Comparison of ENCODE assay signal across 8 cellular contexts in the genomic region with DNA sequence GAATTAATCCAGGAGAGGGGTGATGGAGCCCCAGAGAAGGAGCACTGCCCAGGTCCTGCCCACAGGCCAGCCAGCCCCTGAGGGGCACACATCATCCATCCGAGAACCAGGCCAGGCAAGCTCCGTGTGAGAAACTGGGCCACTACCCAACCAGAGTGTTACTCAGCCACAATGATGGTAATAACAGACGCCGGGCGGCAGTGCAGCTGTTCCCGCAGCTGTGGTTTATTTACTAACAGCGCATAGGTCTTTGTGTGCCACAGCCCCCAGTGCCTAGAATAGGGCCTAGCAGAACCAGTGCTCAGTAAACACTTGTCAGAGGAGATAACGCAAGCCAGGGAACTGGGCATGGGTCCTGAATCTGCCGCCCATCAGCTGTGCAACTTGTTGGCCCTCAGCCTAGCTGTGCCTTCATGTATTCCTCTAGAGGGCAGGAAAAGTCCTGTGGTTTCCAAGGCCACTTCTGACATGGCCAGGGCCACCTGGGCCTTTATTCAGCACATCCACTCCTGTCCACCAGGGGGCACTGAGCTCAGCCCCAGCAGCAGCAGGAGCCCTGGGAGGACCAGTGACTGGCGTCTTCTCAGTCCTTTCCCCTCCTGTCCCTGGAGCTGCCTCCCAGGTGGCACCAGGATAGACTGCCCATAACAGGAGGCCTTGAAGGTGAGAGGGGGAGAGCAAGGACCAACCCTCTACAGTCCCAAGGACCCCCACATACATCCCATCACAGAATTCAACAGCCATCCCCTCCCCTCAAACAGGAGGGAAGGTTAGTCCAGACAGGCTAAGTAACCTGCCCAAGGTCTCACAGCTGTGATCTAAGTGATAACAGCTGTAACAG. TPM values are rescaled to one million over a fixed set of nuclear protein-coding genes. Genes with fewer than 3 reads are reported as not detected.
DNase-seq lines count a peak whose midpoint lies in the region; ATAC-seq and TF ChIP-seq lines count a peak whose summit lies in the region.

No MANE protein-coding gene starts in this region.

- peaks cover 15% of the 10 kb centered on the region; the same call in 1 of the 2 replicates for H4K20me1 ChIP-seq in OCI-LY3 (ENCODE audit: insufficient read depth, low read length)

- no peak for DNase-seq in BJ (ENCODE audit: low read depth)
- DNase-seq in HEK293T (ENCODE audit: extremely low spot score): peak; percentile 79
- DNase-seq in activated T-cell treated with anti-CD3 and anti-CD28 coated beads for 24 hours (ENCODE audit: low read depth): peak; percentile 62
- peak; percentile 80 for DNase-seq in transverse colon

- peak; percentile 46 for ATAC-seq in esophagus mucosa
- ATAC-seq in GM21737 (IDR thresholded peaks at IDR 0.05; ENCODE audit: unreplicated experiment): no peak

- H3K79me2 ChIP-seq in OCI-LY3 (ENCODE audit: low read length): peaks cover 16% of the 10 kb centered on the region

- peaks cover 32% of the 10 kb centered on the region for H3K4me1 ChIP-seq in OCI-LY3 (ENCODE audit: low read length)
- peaks cover 28% of the 10 kb centered on the region for H3K4me1 ChIP-seq in neuron (ENCODE audit: insufficient read depth, low read length)
- peaks cover 28 to 49% (median 35%) of the 10 kb centered on the region in 4 donors for H3K4me1 ChIP-seq in transverse colon

- H3K4me2 ChIP-seq in OCI-LY3 (ENCODE audit: low read length): peak overlapping the region; percentile 13; the same call in 1 of the 2 replicates

- in situ Hi-C loops in transverse colon (cut with MboI; ENCODE audit: low pct_ligation_motif_present in 1 of 4, low pct_unique_long_range_greater_than_20kb in 1 of 4, low sequenced_read_pairs in 3 of 4): loop anchor here in 1 of 4 donors (25.0 kb wide), 1 partner anchor 153 kb away; a partner anchor contains a TSS

- POLR2A ChIA-PET in BJ (lab: Charles Lee): interaction anchor here (0.6 to 1.0 kb wide), 2 partner anchors 184 to 188 kb away, joined by 3 to 23 read pairs; a partner anchor contains a TSS
- POLR2A ChIA-PET in HEK293T (lab: Yijun Ruan, JAX): interaction anchor here (0.6 to 1.9 kb wide), 7 partner anchors 8 to 146 kb away, joined by 3 to 13 read pairs (median 4); a partner anchor contains a TSS

- no peak overlapping the region for H3K9ac ChIP-seq in OCI-LY3 (ENCODE audit: low read length)

- no peak overlapping the region for H3K4me3 ChIP-seq in BJ (ENCODE audit: low read depth, low read length)
- no peak overlapping the region for H3K4me3 ChIP-seq in OCI-LY3 (ENCODE audit: low read length)
- peak overlapping the region; percentile 68 for H3K4me3 ChIP-seq in neuron (ENCODE audit: low read length)
- no peak overlapping the region for H3K4me3 ChIP-seq in transverse colon

- H3K27me3 ChIP-seq in BJ (ENCODE audit: control insufficient read depth, insufficient read depth, low read length): no peaks in the 10 kb centered on the region
- H3K27me3 ChIP-seq in OCI-LY3 (ENCODE audit: low read depth, low read length): no peaks in the 10 kb centered on the region
- H3K27me3 ChIP-seq in neuron (ENCODE audit: insufficient read depth, low read length): no peaks in the 10 kb centered on the region
- H3K27me3 ChIP-seq in transverse colon: no peaks in the 10 kb centered on the region

- CTCF ChIA-PET in BJ (lab: Yijun Ruan, JAX): interaction anchor here (0.6 to 6.8 kb wide), 40 partner anchors 8 to 237 kb away, joined by 3 to 38 read pairs (median 4); a partner anchor contains a TSS
- CTCF ChIA-PET in HEK293T (lab: Yijun Ruan, JAX): interaction anchor here (0.6 to 3.0 kb wide), 23 partner anchors 9 to 395 kb away, joined by 3 to 35 read pairs (median 4); a partner anchor contains a TSS

- TF ChIP-seq POLR2A in transverse colon (IDR thresholded peaks at IDR 0.05): no peak

- intact Hi-C loops in transverse colon (cut with DNase I; ENCODE audit: low total_unique reads): loop anchor here (10.0 kb wide), 1 partner anchor 145 kb away; no protein-coding TSS in a partner anchor

- TF ChIP-seq EP300 in transverse colon (IDR thresholded peaks at IDR 0.05; ENCODE audit: low read depth): no peak

- no peak overlapping the region for H3K27ac ChIP-seq in OCI-LY3 (ENCODE audit: low read length)
- H3K27ac ChIP-seq in transverse colon: peak overlapping the region in 2 of 4 donors; percentile 49 to 69

- TF ChIP-seq CTCF in BJ (IDR thresholded peaks at IDR 0.05; ENCODE audit: insufficient read depth, low read depth, low read length) (peak; percentile 91), OCI-LY3 (IDR thresholded peaks at IDR 0.05; ENCODE audit: low read depth, low read length) (peak; percentile 81), transverse colon (IDR thresholded peaks at IDR 0.05) (peak; percentile 81 to 87 (median 86))

- no peak overlapping the region for H2AFZ ChIP-seq in OCI-LY3 (ENCODE audit: low read depth, low read length)
- H2AFZ ChIP-seq in neuron (ENCODE audit: low read depth, low read length): no peak overlapping the region

- H3K36me3 ChIP-seq in BJ (ENCODE audit: control insufficient read depth, insufficient read depth, low read length): peaks cover 12% of the 10 kb centered on the region
- H3K36me3 ChIP-seq in OCI-LY3 (replicated peaks; ENCODE audit: low read depth, low read length): peaks cover 21% of the 10 kb centered on the region
- H3K36me3 ChIP-seq in neuron (ENCODE audit: insufficient read depth, low read length): peaks cover 38% of the 10 kb centered on the region
- H3K36me3 ChIP-seq in transverse colon: no peaks in the 10 kb centered on the region

- 51% methylated on average over 10 of the region's 10 CpGs; no CpG with 5 or more reads in 1 of the 2 donors for WGBS in transverse colon (ENCODE audit: low coverage in 1 of 2), 2 donors

- H3K9me3 ChIP-seq in OCI-LY3 (ENCODE audit: insufficient read depth, low read length) (no peaks in the 10 kb centered on the region), neuron (ENCODE audit: low read length) (no peaks in the 10 kb centered on the region), transverse colon (no peaks in the 10 kb centered on the region)

TF ChIP-seq in HEK293T, 16 proteins besides CTCF, POLR2A, EP300 and RAD21:
- TF ChIP-seq HDGF (IDR thresholded peaks at IDR 0.05; ENCODE audit: borderline replicate concordance) (0 out of 2 replicates have a peak, but pooled peaks have one; percentile 43), ARNT (IDR thresholded peaks at IDR 0.05) (peak; percentile 46; the same call in 1 of the 2 replicates), SUZ12 (IDR thresholded peaks at IDR 0.05) (no peak), LEF1 (IDR thresholded peaks at IDR 0.05; ENCODE audit: borderline replicate concordance) (peak; percentile 8; the same call in 1 of the 2 replicates)
- TF ChIP-seq, protein P1, sequence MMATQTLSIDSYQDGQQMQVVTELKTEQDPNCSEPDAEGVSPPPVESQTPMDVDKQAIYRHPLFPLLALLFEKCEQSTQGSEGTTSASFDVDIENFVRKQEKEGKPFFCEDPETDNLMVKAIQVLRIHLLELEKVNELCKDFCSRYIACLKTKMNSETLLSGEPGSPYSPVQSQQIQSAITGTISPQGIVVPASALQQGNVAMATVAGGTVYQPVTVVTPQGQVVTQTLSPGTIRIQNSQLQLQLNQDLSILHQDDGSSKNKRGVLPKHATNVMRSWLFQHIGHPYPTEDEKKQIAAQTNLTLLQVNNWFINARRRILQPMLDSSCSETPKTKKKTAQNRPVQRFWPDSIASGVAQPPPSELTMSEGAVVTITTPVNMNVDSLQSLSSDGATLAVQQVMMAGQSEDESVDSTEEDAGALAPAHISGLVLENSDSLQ (IDR thresholded peaks at IDR 0.05): 0 out of 2 replicates have a peak, but pooled peaks have one; percentile 15

RNA-seq across cellular contexts. Expression of a gene that starts 2.1 kb away (rescaled TPM):
- 11.8 and 18.1 TPM in 2 replicates for polyA plus RNA-seq in BJ (2011; rRNA removed)
- 4.2 and 5.2 TPM in 2 replicates for polyA minus RNA-seq in BJ (2011; rRNA and poly(A)+ RNA removed)
- total RNA-seq in esophagus mucosa (7.8 TPM), transverse colon (100 to 1,000 TPM in 1 of 4 donors, 10 to 100 TPM in 3; 10.8 to 257 (median 21.7) TPM)

RNA-seq across cellular contexts. Expression of a gene that starts 6.0 kb away (rescaled TPM):
- 182 and 245 TPM in 2 replicates for polyA plus RNA-seq in BJ (2011; rRNA removed)
- 60.4 and 99.3 TPM in 2 replicates for polyA minus RNA-seq in BJ (2011; rRNA and poly(A)+ RNA removed)
- 144 TPM for total RNA-seq in esophagus mucosa
- total RNA-seq in transverse colon: 100 to 1,000 TPM in 3 of 4 donors, 10 to 100 TPM in 1; 52.1 to 192 (median 142) TPM

RNA-seq across cellular contexts. Expression of a gene that starts 6.1 kb away (rescaled TPM):
- 39.7 and 54.7 TPM in 2 replicates for polyA plus RNA-seq in BJ (2011; rRNA removed)
- 8.6 and 11.1 TPM in 2 replicates for polyA minus RNA-seq in BJ (2011; rRNA and poly(A)+ RNA removed)
- total RNA-seq in esophagus mucosa: 31.8 TPM
- 10 to 100 TPM; 38.2 to 68.1 (median 51.8) TPM for total RNA-seq in transverse colon

RNA-seq across cellular contexts. Expression of a gene that starts 41.9 kb away (rescaled TPM):
- polyA plus RNA-seq in BJ (2011; rRNA removed): 228 and 248 TPM in 2 replicates
- 185 and 254 TPM in 2 replicates for polyA minus RNA-seq in BJ (2011; rRNA and poly(A)+ RNA removed)
- total RNA-seq in esophagus mucosa (162 TPM), transverse colon (100 to 1,000 TPM; 236 to 322 (median 293) TPM)

RNA-seq across cellular contexts. Expression of a gene that starts 48.2 kb away (rescaled TPM):
- 4.1 and 6.0 TPM in 2 replicates for polyA plus RNA-seq in BJ (2011; rRNA removed)
- polyA minus RNA-seq in BJ (2011; rRNA and poly(A)+ RNA removed): 3.0 and 3.8 TPM in 2 replicates
- total RNA-seq in esophagus mucosa (59.5 TPM), transverse colon (10 to 100 TPM; 16.5 to 49.6 (median 24.4) TPM)
